Comparison of ENCODE assay signal across 8 cellular contexts in genomic region chr4:14783011-14783877, GRCh38.
DNase-seq lines count a peak whose midpoint lies in the region; ATAC-seq and TF ChIP-seq lines count a peak whose summit lies in the region.

No MANE protein-coding gene starts in this region.

- DNase-seq in GM06990 (ENCODE audit: extremely low read depth, insufficient read length) (peak; percentile 48), brain pericyte (ENCODE audit: low read depth, low spot score) (peak; percentile 31), NCI-H2196 treated with DMSO at 0.1 percent for 48 hours (lab: John Stamatoyannopoulos, UW; ENCODE audit: unreplicated experiment) (no peak), NCI-H146 treated with DMSO at 0.1 percent for 48 hours (lab: John Stamatoyannopoulos, UW; ENCODE audit: unreplicated experiment) (no peak), HuH-7 (ENCODE audit: low spot score) (no peak), substantia nigra (lab: John Stamatoyannopoulos, UW) (no peak)

- no peak overlapping the region for H3K4me3 ChIP-seq in GM06990 (replicated peaks; ENCODE audit: low read depth, low read length)

- no peak for TF ChIP-seq CTCF in GM06990 (IDR thresholded peaks at IDR 0.05; ENCODE audit: insufficient read depth, low read length, poor library complexity, severe bottlenecking)

- ATAC-seq in GM21360 (IDR thresholded peaks at IDR 0.05; ENCODE audit: unreplicated experiment) (peak; percentile 98), HG03460 (IDR thresholded peaks at IDR 0.05; ENCODE audit: unreplicated experiment) (peak; percentile 91)

- H3K27me3 ChIP-seq in GM06990 (replicated peaks; ENCODE audit: control insufficient read depth, insufficient read depth, low read length) = no peaks in the 10 kb centered on the region

- H3K27ac ChIP-seq in substantia nigra (ENCODE audit: low read depth, low read length, poor library complexity, severe bottlenecking) = no peak overlapping the region

- H3K36me3 ChIP-seq in GM06990 (ENCODE audit: control insufficient read depth, insufficient read depth, low read length) = no peaks in the 10 kb centered on the region

Comparison
In these comparisons a context has a peak if more than half of its experiments do, and no peak if none do; other contexts are left out.
1. DNase-seq: peak in GM06990 (single experiment) and brain pericyte (single experiment); none in NCI-H2196 treated with DMSO at 0.1 percent for 48 hours (single experiment), NCI-H146 treated with DMSO at 0.1 percent for 48 hours (single experiment), HuH-7 (single experiment) and substantia nigra (0 of 49).